Comparison of ENCODE assay signal across 1 cellular context in genomic region chr1:7754234-7754633, GRCh38.
A peak's percentile ranks its signal among the peaks of the same experiment; 100 is the strongest.
TF ChIP-seq lines count a peak whose summit lies in the region.

No MANE protein-coding gene starts in this region.

TF ChIP-seq in K562, 482 proteins besides CTCF, POLR2A, EP300 and RAD21:
- no peak for TF ChIP-seq TARDBP (IDR thresholded peaks at IDR 0.05)
- no peak for TF ChIP-seq PHB2 (IDR thresholded peaks at IDR 0.05; ENCODE audit: low read depth)
- TF ChIP-seq BMI1 (IDR thresholded peaks at IDR 0.05; ENCODE audit: low read length): peak; percentile 12; the same call in 1 of the 2 replicates
- TF ChIP-seq ARHGAP35 (IDR thresholded peaks at IDR 0.05; ENCODE audit: partially characterized antibody): no peak
- no peak for TF ChIP-seq TCF3 (CRISPR knock-in tag; IDR thresholded peaks at IDR 0.05)
- no peak for TF ChIP-seq TAF9B (IDR thresholded peaks at IDR 0.05; ENCODE audit: partially characterized antibody)
